In the genomic region with DNA sequence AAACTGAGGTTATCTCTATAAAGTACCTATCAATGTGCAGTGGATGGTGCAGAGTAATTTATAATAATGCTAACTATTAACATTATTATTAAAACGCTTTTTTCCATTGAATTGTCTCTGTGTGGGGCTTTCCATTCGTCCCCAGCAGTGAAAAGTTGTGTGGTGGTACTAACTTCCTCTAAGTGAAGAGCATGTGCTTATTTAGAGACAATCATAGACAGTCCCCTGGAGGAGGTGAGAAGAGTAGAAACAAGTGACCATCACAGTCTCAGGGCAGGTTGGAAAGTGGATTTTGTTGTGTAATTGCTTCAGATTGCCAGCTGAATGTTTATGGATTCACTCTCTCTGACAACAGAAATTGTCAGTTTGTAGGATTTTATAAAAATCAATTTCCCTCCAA, we compare ENCODE assay signal across 10 cellular contexts. TPM values are rescaled to one million over a fixed set of nuclear protein-coding genes. Genes with fewer than 3 reads are reported as not detected.
"Had no signal": no experiment of that assay in that cellular context is flagged by ENCODE, and none has a peak within 500 bp of the region (broad histone marks: within the 10 kb centered on the region; RNA-seq: fewer than 3 reads in every experiment).

No MANE protein-coding gene starts in this region.

RNA-seq across cellular contexts. Expression of gene OR2A42, which starts 8.4 kb away (rescaled TPM):
- total RNA-seq: OCI-LY7, PC-9, Peyer's patch, Right ventricle myocardium inferior, Right ventricle myocardium superior, SJCRH30, SJSA1, SK-MEL-5 had no signal
- polyA plus RNA-seq: SK-N-SH had no signal

RNA-seq across cellular contexts. Expression of gene OR2A7, which starts 33.6 kb away (rescaled TPM):
- total RNA-seq: OCI-LY7, SJCRH30, SJSA1, SK-MEL-5 had no signal
- polyA plus RNA-seq: SK-N-SH had no signal

RNA-seq across cellular contexts. Expression of gene ARHGEF35, which starts 35.4 kb away (rescaled TPM):
- total RNA-seq: OCI-LY7, SJCRH30, SK-MEL-5 had no signal

RNA-seq across cellular contexts. Expression of gene CTAGE8, which starts 38.1 kb away (rescaled TPM):
- total RNA-seq: OCI-LY7, RPMI7951, SJCRH30, SJSA1, SK-MEL-5 had no signal
- polyA plus RNA-seq: SK-N-SH had no signal

RNA-seq across cellular contexts. Expression of gene CTAGE4, which starts 47.8 kb away (rescaled TPM):
- total RNA-seq: OCI-LY7, SJCRH30, SJSA1, SK-MEL-5 had no signal
- polyA plus RNA-seq: SK-N-SH had no signal
